25 cellular contexts compared by ENCODE assay signal in the genomic region with DNA sequence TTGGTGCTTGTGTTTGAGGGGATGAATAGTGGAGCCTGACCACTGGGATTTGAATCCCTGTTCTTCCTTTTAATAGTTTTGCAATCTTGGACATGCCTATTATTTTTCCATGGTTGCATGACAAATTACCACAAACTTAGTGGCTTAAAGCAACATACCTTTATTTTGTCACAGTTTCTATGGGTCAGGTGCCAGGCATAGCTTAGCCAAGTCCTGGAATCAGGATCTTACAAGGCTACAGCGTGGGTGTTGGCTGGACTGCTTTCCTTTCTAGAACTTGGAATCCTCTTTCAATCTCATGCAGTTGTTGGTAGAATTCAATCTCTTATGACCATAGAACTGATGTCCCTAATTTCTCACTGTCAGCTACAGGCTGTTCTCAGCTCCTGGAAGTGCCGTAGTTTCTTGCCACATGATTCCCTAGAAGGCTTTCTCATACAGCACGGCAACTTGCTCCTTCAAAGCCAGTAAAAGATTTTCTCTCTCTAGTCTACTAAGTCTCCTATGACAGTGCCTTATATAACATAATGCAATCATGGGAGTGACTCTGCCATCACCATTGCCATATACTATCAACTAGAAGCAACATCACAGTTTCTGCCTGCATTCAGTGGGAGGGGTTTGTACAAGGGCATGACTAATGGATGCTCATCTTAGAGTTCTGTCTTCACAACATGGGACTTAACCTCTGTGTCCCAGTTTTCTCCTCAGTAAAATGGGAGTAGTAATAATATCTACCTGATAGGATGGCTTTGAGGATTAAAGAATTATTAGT.
"Had no signal": no experiment of that assay in that cellular context is flagged by ENCODE, and none has a peak within 500 bp of the region (broad histone marks: within the 10 kb centered on the region; RNA-seq: fewer than 3 reads in every experiment).

No MANE protein-coding gene starts in this region.

- H3K4me1 ChIP-seq: breast epithelium, colonic mucosa, spleen, testis, uterus had no signal

- H3K9ac ChIP-seq: neural progenitor cell had no signal

- H3K4me2 ChIP-seq: neural progenitor cell had no signal

- H3K27ac Mint-ChIP-seq: activated B cell treated with CpG ODN at 0.5 μM for 24 hours; activated CD4-positive, alpha-beta memory T cell treated with anti-CD3 and anti-CD28 coated beads for 36 hours; activated naive CD4-positive, alpha-beta T cell treated with anti-CD3 and anti-CD28 coated beads, Interleukin-2, amount 10 ng/mL, durations not matched to agents 7 days and 5 days; activated T-cell treated with anti-CD3 and anti-CD28 coated beads, Interleukin-2, amount 50 U/mL, for 72 hours; endodermal cell; naive thymus-derived CD8-positive, alpha-beta T cell; neural progenitor cell had no signal

- H3K36me3 ChIP-seq: breast epithelium, colonic mucosa, neural progenitor cell, spleen, uterus had no signal

- H3K36me3 Mint-ChIP-seq: activated CD4-positive, alpha-beta memory T cell treated with anti-CD3 and anti-CD28 coated beads for 36 hours; activated naive CD4-positive, alpha-beta T cell treated with anti-CD3 and anti-CD28 coated beads, Interleukin-2, amount 10 ng/mL, durations not matched to agents 7 days and 5 days; naive thymus-derived CD8-positive, alpha-beta T cell; neural progenitor cell had no signal

- H2AFZ ChIP-seq: neural progenitor cell had no signal

- H3K27me3 Mint-ChIP-seq: activated B cell treated with CpG ODN at 0.5 μM for 24 hours; activated CD4-positive, alpha-beta memory T cell treated with anti-CD3 and anti-CD28 coated beads for 36 hours; activated naive CD4-positive, alpha-beta T cell treated with anti-CD3 and anti-CD28 coated beads, Interleukin-2, amount 10 ng/mL, durations not matched to agents 7 days and 5 days had no signal

- H3K9me3 ChIP-seq: breast epithelium, colonic mucosa, mucosa of descending colon, spleen, testis, uterus had no signal

- H3K27ac ChIP-seq: colonic mucosa, epithelial cell of prostate, neural progenitor cell, spleen, testis, uterus had no signal

- H3K27me3 ChIP-seq: breast epithelium, colonic mucosa, neural progenitor cell, spleen, testis, uterus had no signal

- ATAC-seq: activated T-cell treated with anti-CD3 and anti-CD28 coated beads, Interleukin-2, amount 50 U/mL, for 72 hours; left cardiac atrium; mucosa of descending colon; naive thymus-derived CD8-positive, alpha-beta T cell had no signal

- H3K4me3 Mint-ChIP-seq: activated B cell treated with CpG ODN at 0.5 μM for 24 hours; activated CD4-positive, alpha-beta memory T cell treated with anti-CD3 and anti-CD28 coated beads for 36 hours; activated naive CD4-positive, alpha-beta T cell treated with anti-CD3 and anti-CD28 coated beads, Interleukin-2, amount 10 ng/mL, durations not matched to agents 7 days and 5 days; activated T-cell treated with anti-CD3 and anti-CD28 coated beads, Interleukin-2, amount 50 U/mL, for 72 hours; endodermal cell; naive thymus-derived CD8-positive, alpha-beta T cell; neural progenitor cell had no signal

- DNase-seq: activated B cell treated with CpG ODN at 0.5 μM for 24 hours; activated CD4-positive, alpha-beta memory T cell treated with anti-CD3 and anti-CD28 coated beads for 36 hours; activated CD4-positive, alpha-beta T cell treated with anti-CD3 and anti-CD28 coated beads for 4 hours; activated effector memory CD4-positive, alpha-beta T cell treated with anti-CD3 and anti-CD28 coated beads, Interleukin-2, amount 50 U/mL, for 16 hours; activated naive CD4-positive, alpha-beta T cell treated with anti-CD3 and anti-CD28 coated beads, Interleukin-2, amount 10 ng/mL, durations not matched to agents 7 days and 5 days; activated T-cell treated with anti-CD3 and anti-CD28 coated beads, Interleukin-2, amount 50 U/mL, for 72 hours; colonic mucosa; endodermal cell; hypothalamus; left cardiac atrium; mesendoderm; mucosa of descending colon; naive thymus-derived CD8-positive, alpha-beta T cell; posterior cingulate gyrus; retina; spleen; stimulated activated CD4-positive, alpha-beta T cell treated with anti-CD3 and anti-CD28 coated beads, Interleukin-4, amount 100 ng/mL, for 1 hour; stimulated activated naive CD4-positive, alpha-beta T cell; T-helper 9 cell; testis; trophoblast cell; uterus had no signal

- H3K9me3 Mint-ChIP-seq: activated B cell treated with CpG ODN at 0.5 μM for 24 hours; activated CD4-positive, alpha-beta memory T cell treated with anti-CD3 and anti-CD28 coated beads for 36 hours; activated naive CD4-positive, alpha-beta T cell treated with anti-CD3 and anti-CD28 coated beads, Interleukin-2, amount 10 ng/mL, durations not matched to agents 7 days and 5 days; endodermal cell had no signal

- H3K4me3 ChIP-seq: breast epithelium, colonic mucosa, mucosa of descending colon, neural progenitor cell, spleen, testis, uterus had no signal

- H3K4me1 Mint-ChIP-seq: activated B cell treated with CpG ODN at 0.5 μM for 24 hours; activated naive CD4-positive, alpha-beta T cell treated with anti-CD3 and anti-CD28 coated beads, Interleukin-2, amount 10 ng/mL, durations not matched to agents 7 days and 5 days; endodermal cell; naive thymus-derived CD8-positive, alpha-beta T cell had no signal
